In the genomic region with DNA sequence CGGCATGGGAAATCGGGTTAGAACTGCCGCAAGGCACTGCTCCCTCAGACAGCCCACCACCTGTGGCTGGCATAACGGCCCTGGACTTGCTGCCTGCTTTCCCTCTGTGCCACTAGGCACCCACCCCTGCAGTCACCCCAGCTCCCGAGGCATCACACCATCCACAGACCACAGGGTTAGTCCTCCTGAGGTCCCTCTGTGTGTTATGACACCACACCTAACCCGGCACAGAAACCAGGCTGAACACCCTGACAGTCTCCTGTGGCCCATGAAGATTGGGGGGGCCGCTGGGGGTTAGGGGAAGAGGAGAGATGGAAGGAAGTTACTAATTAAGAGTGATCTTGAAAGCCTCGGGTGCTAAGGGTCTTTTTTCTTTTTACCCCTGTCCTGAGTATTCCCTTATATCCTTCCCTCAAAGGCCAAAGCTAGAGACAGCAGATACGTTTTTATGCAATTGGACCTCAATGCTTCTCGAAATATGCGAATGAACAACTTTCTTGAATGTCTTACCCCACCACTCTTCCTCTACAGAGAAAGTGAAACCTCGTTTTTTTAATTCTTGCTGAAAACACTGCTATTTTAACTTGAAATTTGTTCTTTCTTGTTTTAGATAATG, we compare ENCODE assay signal across 8 cellular contexts. TPM values are rescaled to one million over a fixed set of nuclear protein-coding genes. Genes with fewer than 3 reads are reported as not detected.
DNase-seq lines count a peak whose midpoint lies in the region.

No MANE protein-coding gene starts in this region.

- H3K9ac ChIP-seq in skeletal muscle satellite cell (ENCODE audit: low read depth, low read length) = no peak overlapping the region

- peak overlapping the region; percentile 97 for H3K27ac Mint-ChIP-seq in T-helper 2 cell treated with Interferon-gamma antibody and Interleukin-4, amounts not matched to agents 5 μg/mL and 100 μg/mL, for 36 hours
- peak overlapping the region; percentile 92 for H3K27ac Mint-ChIP-seq in dendritic cell treated with granulocyte-macrophage colony-stimulating factor and Interleukin-4, amounts not matched to agents 40 ng/mL and 50 ng/mL, for 4 days

- peaks cover 45% of the 10 kb centered on the region for H3K36me3 Mint-ChIP-seq in T-helper 2 cell treated with Interferon-gamma antibody and Interleukin-4, amounts not matched to agents 5 μg/mL and 100 μg/mL, for 36 hours (ENCODE audit: low read depth)
- H3K36me3 Mint-ChIP-seq in dendritic cell treated with granulocyte-macrophage colony-stimulating factor and Interleukin-4, amounts not matched to agents 40 ng/mL and 50 ng/mL, for 4 days (ENCODE audit: low read depth) = peaks cover 24% of the 10 kb centered on the region

- H3K4me3 Mint-ChIP-seq in T-helper 2 cell treated with Interferon-gamma antibody and Interleukin-4, amounts not matched to agents 5 μg/mL and 100 μg/mL, for 36 hours = peak overlapping the region; percentile 88
- peak overlapping the region; percentile 71 for H3K4me3 Mint-ChIP-seq in dendritic cell treated with granulocyte-macrophage colony-stimulating factor and Interleukin-4, amounts not matched to agents 40 ng/mL and 50 ng/mL, for 4 days

- no peaks in the 10 kb centered on the region for H3K9me3 ChIP-seq in skeletal muscle satellite cell (replicated peaks; ENCODE audit: low read length)

- intact Hi-C loops in dendritic cell treated with granulocyte-macrophage colony-stimulating factor and Interleukin-4, amounts not matched to agents 40 ng/mL and 50 ng/mL, for 4 days (cut with micrococcal nuclease) = loop anchor here (5.0 kb wide), 1 partner anchor 38 kb away; no protein-coding TSS in a partner anchor

- H3K4me1 ChIP-seq in skeletal muscle satellite cell (ENCODE audit: control insufficient read depth, insufficient read depth, low read length) = peaks cover 17% of the 10 kb centered on the region

- no peaks in the 10 kb centered on the region for H3K27me3 ChIP-seq in skeletal muscle satellite cell (ENCODE audit: control insufficient read depth, insufficient read depth, low read length)

- H3K4me2 ChIP-seq in skeletal muscle satellite cell (ENCODE audit: low read length) = peak overlapping the region; percentile 1

- no peak overlapping the region for H3K4me3 ChIP-seq in skeletal muscle satellite cell (ENCODE audit: low read length)

- DNase-seq in NK-92 treated with Interleukin-12 subunit alpha and Interleukin-12 subunit beta, amount 100 ng/mL, for 24 hours (lab: John Stamatoyannopoulos, UW) = peak; percentile 47
- DNase-seq in NK-92 (lab: John Stamatoyannopoulos, UW; ENCODE audit: unreplicated experiment) = no peak
- peak; percentile 70 for DNase-seq in T-helper 2 cell treated with Interferon-gamma antibody and Interleukin-4, amounts not matched to agents 5 μg/mL and 100 μg/mL, for 36 hours (ENCODE audit: low spot score)
- no peak for DNase-seq in OCI-M2 (lab: John Stamatoyannopoulos, UW; ENCODE audit: unreplicated experiment)
- DNase-seq in anterior cingulate cortex (lab: John Stamatoyannopoulos, UW) = no peak
- DNase-seq in NCI-H1417 treated with DMSO at 0.1 percent for 48 hours (lab: John Stamatoyannopoulos, UW) = no peak

- H3K9me3 Mint-ChIP-seq in T-helper 2 cell treated with Interferon-gamma antibody and Interleukin-4, amounts not matched to agents 5 μg/mL and 100 μg/mL, for 36 hours = no peaks in the 10 kb centered on the region
- H3K9me3 Mint-ChIP-seq in dendritic cell treated with granulocyte-macrophage colony-stimulating factor and Interleukin-4, amounts not matched to agents 40 ng/mL and 50 ng/mL, for 4 days = no peaks in the 10 kb centered on the region

- no peaks in the 10 kb centered on the region for H3K36me3 ChIP-seq in skeletal muscle satellite cell (ENCODE audit: insufficient read depth, low read length)

- H3K4me1 Mint-ChIP-seq in T-helper 2 cell treated with Interferon-gamma antibody and Interleukin-4, amounts not matched to agents 5 μg/mL and 100 μg/mL, for 36 hours (ENCODE audit: low read depth) = peaks cover 61% of the 10 kb centered on the region
- peaks cover 64% of the 10 kb centered on the region for H3K4me1 Mint-ChIP-seq in dendritic cell treated with granulocyte-macrophage colony-stimulating factor and Interleukin-4, amounts not matched to agents 40 ng/mL and 50 ng/mL, for 4 days (ENCODE audit: low read depth)

- no peaks in the 10 kb centered on the region for H3K27me3 Mint-ChIP-seq in T-helper 2 cell treated with Interferon-gamma antibody and Interleukin-4, amounts not matched to agents 5 μg/mL and 100 μg/mL, for 36 hours (ENCODE audit: low read depth)
- H3K27me3 Mint-ChIP-seq in dendritic cell treated with granulocyte-macrophage colony-stimulating factor and Interleukin-4, amounts not matched to agents 40 ng/mL and 50 ng/mL, for 4 days = no peaks in the 10 kb centered on the region

RNA-seq across cellular contexts. Expression of a gene that starts 7.0 kb away (rescaled TPM):
- 7.6 and 8.9 TPM in 2 replicates for total RNA-seq in skeletal muscle satellite cell (2012; rRNA removed)

Comparison
In these comparisons a context has a peak if more than half of its experiments do, and no peak if none do; other contexts are left out.
1. DNase-seq: peak in NK-92 treated with Interleukin-12 subunit alpha and Interleukin-12 subunit beta, amount 100 ng/mL, for 24 hours (single experiment) and T-helper 2 cell treated with Interferon-gamma antibody and Interleukin-4, amounts not matched to agents 5 μg/mL and 100 μg/mL, for 36 hours (single experiment); none in NK-92 (single experiment), OCI-M2 (single experiment), anterior cingulate cortex (0 of 58) and NCI-H1417 treated with DMSO at 0.1 percent for 48 hours (single experiment).